Comparison of ENCODE assay signal across 1 cellular context in genomic region chr13:79480954-79481684, GRCh38.
TF ChIP-seq lines count a peak whose summit lies in the region.

Gene NDFIP2 (plus strand): TSS chr13:79481155. CDS start chr13:79481204, 49 bp downstream.

TF ChIP-seq in HepG2, 621 proteins besides CTCF, POLR2A, EP300 and RAD21 (continued from another document and continues in another):
- TF ChIP-seq HNF1A (IDR thresholded peaks at IDR 0.05; ENCODE audit: low read depth) (no peak), HNF1A (CRISPR knock-in tag; IDR thresholded peaks at IDR 0.05; ENCODE audit: borderline replicate concordance) (0 out of 2 replicates have a peak, but pooled peaks have one; percentile 63), ZNF816 (CRISPR knock-in tag; IDR thresholded peaks at IDR 0.05; ENCODE audit: borderline replicate concordance) (no peak; the same call in 1 of the 2 replicates), ZBTB2 (CRISPR knock-in tag; IDR thresholded peaks at IDR 0.05; ENCODE audit: low read depth) (peak; percentile 93), NFKB2 (CRISPR knock-in tag; IDR thresholded peaks at IDR 0.05; ENCODE audit: borderline replicate concordance) (peak; percentile 83; the same call in 1 of the 2 replicates), THAP9 (CRISPR knock-in tag; IDR thresholded peaks at IDR 0.05; ENCODE audit: borderline replicate concordance) (peak; percentile 64; the same call in 1 of the 2 replicates), HMGXB3 (CRISPR knock-in tag; IDR thresholded peaks at IDR 0.05; ENCODE audit: borderline replicate concordance) (peak; percentile 83; the same call in 1 of the 2 replicates), U2AF2 (IDR thresholded peaks at IDR 0.05; ENCODE audit: low read depth, low read length) (no peak), E2F2 (CRISPR knock-in tag; IDR thresholded peaks at IDR 0.05; ENCODE audit: borderline replicate concordance) (peak; percentile 74; the same call in 1 of the 2 replicates), FOXK1 (CRISPR knock-in tag; IDR thresholded peaks at IDR 0.05; ENCODE audit: borderline replicate concordance, low read depth) (no peak; the same call in 1 of the 2 replicates), RFX1 (IDR thresholded peaks at IDR 0.05) (no peak), NR2F6 (IDR thresholded peaks at IDR 0.05) (no peak), NR2F6 (CRISPR knock-in tag; IDR thresholded peaks at IDR 0.05) (no peak), HNF4A (CRISPR knock-in tag; IDR thresholded peaks at IDR 0.05) (no peak), ZNF850 (CRISPR knock-in tag; conservative IDR thresholded peaks at IDR 0.05) (no peak), GATA4 (IDR thresholded peaks at IDR 0.05; ENCODE audit: borderline replicate concordance, low read depth) (no peak; the same call in 1 of the 2 replicates), ATRX (CRISPR knock-in tag; IDR thresholded peaks at IDR 0.05; ENCODE audit: borderline replicate concordance) (no peak), SSRP1 (CRISPR knock-in tag; IDR thresholded peaks at IDR 0.05) (no peak), NFATC3 (CRISPR knock-in tag; IDR thresholded peaks at IDR 0.05) (no peak), TARDBP (CRISPR knock-in tag; IDR thresholded peaks at IDR 0.05) (peak; percentile 74; the same call in 1 of the 2 replicates), AGO1 (IDR thresholded peaks at IDR 0.05; ENCODE audit: low read depth, low read length, poor library complexity, severe bottlenecking) (no peak), ZNF883 (CRISPR knock-in tag; IDR thresholded peaks at IDR 0.05; ENCODE audit: not compliant biosample characterization) (peak; percentile 54), PRDM4 (CRISPR knock-in tag; IDR thresholded peaks at IDR 0.05; ENCODE audit: borderline replicate concordance) (no peak), ZNF331 (CRISPR knock-in tag; IDR thresholded peaks at IDR 0.05) (peak; percentile 66), ZSCAN29 (CRISPR knock-in tag; conservative IDR thresholded peaks at IDR 0.05) (no peak), CENPT (CRISPR knock-in tag; IDR thresholded peaks at IDR 0.05; ENCODE audit: low read depth) (0 out of 2 replicates have a peak, but pooled peaks have one; percentile 62), HDAC1 (CRISPR knock-in tag; IDR thresholded peaks at IDR 0.05) (peak; percentile 74; the same call in 1 of the 2 replicates), ZNF382 (CRISPR knock-in tag; IDR thresholded peaks at IDR 0.05; ENCODE audit: borderline replicate concordance) (no peak), GTF2F1 (IDR thresholded peaks at IDR 0.05; ENCODE audit: low read length) (no peak), ZFYVE20 (CRISPR knock-in tag; IDR thresholded peaks at IDR 0.05; ENCODE audit: borderline replicate concordance, low read depth) (no peak), ZNF7 (CRISPR knock-in tag; IDR thresholded peaks at IDR 0.05) (no peak), RBM39 (IDR thresholded peaks at IDR 0.05; ENCODE audit: low read depth, low read length, poor library complexity, severe bottlenecking) (peak; percentile 48), HMG20A (CRISPR knock-in tag; IDR thresholded peaks at IDR 0.05; ENCODE audit: borderline replicate concordance) (no peak), UBTF (CRISPR knock-in tag; IDR thresholded peaks at IDR 0.05) (peak; percentile 99), ARHGAP35 (CRISPR knock-in tag; IDR thresholded peaks at IDR 0.05; ENCODE audit: borderline replicate concordance) (no peak; the same call in 1 of the 2 replicates), MXD1 (CRISPR knock-in tag; IDR thresholded peaks at IDR 0.05) (peak; percentile 81), ZNF264 (CRISPR knock-in tag; IDR thresholded peaks at IDR 0.05) (no peak), RNF2 (conservative IDR thresholded peaks at IDR 0.05; ENCODE audit: low read depth) (peak; percentile 75; the same call in 1 of the 2 replicates), LBX2 (CRISPR knock-in tag; IDR thresholded peaks at IDR 0.05; ENCODE audit: borderline replicate concordance) (no peak), ZNF12 (CRISPR knock-in tag; IDR thresholded peaks at IDR 0.05) (no peak)
